Comparison of ENCODE assay signal across 35 cellular contexts in genomic region chr3:179807588-179807987, GRCh38.
"Had no signal": no experiment of that assay in that cellular context is flagged by ENCODE, and none has a peak within 500 bp of the region (broad histone marks: within the 10 kb centered on the region; RNA-seq: fewer than 3 reads in every experiment).

No MANE protein-coding gene starts in this region.

- H3K9me3 ChIP-seq: MG63 had no signal

- H3K36me3 ChIP-seq: MG63 had no signal

- H3K4me3 ChIP-seq: MG63 had no signal

- DNase-seq: Karpas-422, Kasumi-1, MG63, MM.1S, MV-4-11, NCI-H1048, NCI-H1092, NCI-H1092 treated with DMSO at 0.1 percent for 48 hours, NCI-H1105, NCI-H1105 treated with DMSO at 0.1 percent for 48 hours, NCI-H1417, NCI-H1417 treated with DMSO at 0.1 percent for 48 hours, NCI-H1436, NCI-H1436 treated with DMSO at 0.1 percent for 48 hours, NCI-H146, NCI-H1694, NCI-H1694 treated with DMSO at 0.1 percent for 48 hours, NCI-H187, NCI-H187 treated with DMSO at 0.1 percent for 48 hours, NCI-H1930, NCI-H2029, NCI-H2029 treated with DMSO at 0.1 percent for 48 hours, NCI-H2081, NCI-H2081 treated with DMSO at 0.1 percent for 48 hours, NCI-H2107, NCI-H2171, NCI-H2171 treated with DMSO at 0.1 percent for 48 hours, NCI-H2227 treated with DMSO at 0.1 percent for 48 hours, NCI-H226, NCI-H345, NCI-H446, NCI-H446 treated with DMSO at 0.1 percent for 48 hours, NCI-H510A, NCI-H510A treated with DMSO at 0.1 percent for 48 hours, NCI-H524 had no signal
